Comparison of ENCODE assay signal across 2 cellular contexts in the genomic region with DNA sequence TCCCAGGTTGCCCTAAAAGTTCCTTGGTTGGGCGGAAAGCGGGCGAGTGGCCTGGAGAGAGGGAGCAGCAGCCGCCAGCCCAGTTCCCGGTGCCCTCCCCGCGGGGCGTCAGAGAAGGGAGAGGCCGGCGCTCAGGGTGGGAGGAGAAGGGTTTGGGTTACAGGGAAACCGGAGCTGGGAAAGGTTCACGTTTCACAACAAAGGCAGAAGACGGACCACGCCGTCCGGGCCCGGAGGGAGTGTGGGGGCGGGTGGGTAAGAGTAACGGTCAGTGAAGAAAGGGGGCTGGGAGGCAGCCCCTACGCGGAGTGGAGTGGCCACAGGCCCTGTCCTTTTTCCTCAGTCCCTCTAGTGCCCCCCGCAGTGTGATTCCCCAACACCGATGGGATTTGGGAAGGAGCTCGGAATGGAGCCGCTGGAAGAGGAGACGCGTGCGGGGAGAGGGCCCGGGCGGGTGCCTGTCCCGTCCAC.
TF ChIP-seq lines count a peak whose summit lies in the region.

No MANE protein-coding gene starts in this region.

TF ChIP-seq in A549, 52 proteins besides CTCF, POLR2A, EP300 and RAD21:
- TF ChIP-seq, protein P1, sequence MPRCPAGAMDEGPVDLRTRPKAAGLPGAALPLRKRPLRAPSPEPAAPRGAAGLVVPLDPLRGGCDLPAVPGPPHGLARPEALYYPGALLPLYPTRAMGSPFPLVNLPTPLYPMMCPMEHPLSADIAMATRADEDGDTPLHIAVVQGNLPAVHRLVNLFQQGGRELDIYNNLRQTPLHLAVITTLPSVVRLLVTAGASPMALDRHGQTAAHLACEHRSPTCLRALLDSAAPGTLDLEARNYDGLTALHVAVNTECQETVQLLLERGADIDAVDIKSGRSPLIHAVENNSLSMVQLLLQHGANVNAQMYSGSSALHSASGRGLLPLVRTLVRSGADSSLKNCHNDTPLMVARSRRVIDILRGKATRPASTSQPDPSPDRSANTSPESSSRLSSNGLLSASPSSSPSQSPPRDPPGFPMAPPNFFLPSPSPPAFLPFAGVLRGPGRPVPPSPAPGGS (IDR thresholded peaks at IDR 0.05) = 0 out of 3 replicates have a peak, but pooled peaks have one; percentile 23
- TF ChIP-seq NR3C1 (IDR thresholded peaks at IDR 0.05) (no peak), HOXA7 (CRISPR knock-in tag; IDR thresholded peaks at IDR 0.05) (no peak), MAZ (IDR thresholded peaks at IDR 0.05; ENCODE audit: borderline replicate concordance, low read depth, low read length) (0 out of 2 replicates have a peak, but pooled peaks have one; percentile 15)
TF ChIP-seq in A549: peak in this region for 2.

TF ChIP-seq in SK-N-SH treated with all-trans-retinoic acid at 6 μM for 48 hours, 23 proteins besides CTCF, POLR2A, EP300 and RAD21:
- TF ChIP-seq ZFP3 (CRISPR knock-in tag; IDR thresholded peaks at IDR 0.05) (no peak), OSR1 (CRISPR knock-in tag; IDR thresholded peaks at IDR 0.05) (no peak), ESRRG (CRISPR knock-in tag; IDR thresholded peaks at IDR 0.05) (no peak), SNAI2 (CRISPR knock-in tag; IDR thresholded peaks at IDR 0.05) (no peak), BACH2 (CRISPR knock-in tag; IDR thresholded peaks at IDR 0.05; ENCODE audit: borderline replicate concordance) (no peak), ZNF565 (CRISPR knock-in tag; conservative IDR thresholded peaks at IDR 0.05; ENCODE audit: low read depth) (no peak), ARNTL (CRISPR knock-in tag; IDR thresholded peaks at IDR 0.05; ENCODE audit: borderline replicate concordance, low read depth) (no peak), PPARA (CRISPR knock-in tag; IDR thresholded peaks at IDR 0.05; ENCODE audit: borderline replicate concordance) (no peak), ISL1 (CRISPR knock-in tag; IDR thresholded peaks at IDR 0.05) (no peak), CSRNP3 (CRISPR knock-in tag; IDR thresholded peaks at IDR 0.05) (no peak), RARB (CRISPR knock-in tag; IDR thresholded peaks at IDR 0.05) (no peak), GLIS3 (CRISPR knock-in tag; IDR thresholded peaks at IDR 0.05) (no peak), ZNF8 (CRISPR knock-in tag; IDR thresholded peaks at IDR 0.05) (no peak), CSDC2 (CRISPR knock-in tag; IDR thresholded peaks at IDR 0.05) (no peak), CREB5 (CRISPR knock-in tag; IDR thresholded peaks at IDR 0.05; ENCODE audit: low read depth) (no peak)
- TF ChIP-seq, protein P2, sequence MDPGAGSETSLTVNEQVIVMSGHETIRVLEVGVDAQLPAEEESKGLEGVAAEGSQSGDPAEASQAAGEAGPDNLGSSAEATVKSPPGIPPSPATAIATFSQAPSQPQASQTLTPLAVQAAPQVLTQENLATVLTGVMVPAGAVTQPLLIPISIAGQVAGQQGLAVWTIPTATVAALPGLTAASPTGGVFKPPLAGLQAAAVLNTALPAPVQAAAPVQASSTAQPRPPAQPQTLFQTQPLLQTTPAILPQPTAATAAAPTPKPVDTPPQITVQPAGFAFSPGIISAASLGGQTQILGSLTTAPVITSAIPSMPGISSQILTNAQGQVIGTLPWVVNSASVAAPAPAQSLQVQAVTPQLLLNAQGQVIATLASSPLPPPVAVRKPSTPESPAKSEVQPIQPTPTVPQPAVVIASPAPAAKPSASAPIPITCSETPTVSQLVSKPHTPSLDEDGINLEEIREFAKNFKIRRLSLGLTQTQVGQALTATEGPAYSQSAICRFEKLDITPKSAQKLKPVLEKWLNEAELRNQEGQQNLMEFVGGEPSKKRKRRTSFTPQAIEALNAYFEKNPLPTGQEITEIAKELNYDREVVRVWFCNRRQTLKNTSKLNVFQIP (CRISPR knock-in tag; IDR thresholded peaks at IDR 0.05; ENCODE audit: borderline replicate concordance, low read depth) = no peak
- TF ChIP-seq, protein P3, sequence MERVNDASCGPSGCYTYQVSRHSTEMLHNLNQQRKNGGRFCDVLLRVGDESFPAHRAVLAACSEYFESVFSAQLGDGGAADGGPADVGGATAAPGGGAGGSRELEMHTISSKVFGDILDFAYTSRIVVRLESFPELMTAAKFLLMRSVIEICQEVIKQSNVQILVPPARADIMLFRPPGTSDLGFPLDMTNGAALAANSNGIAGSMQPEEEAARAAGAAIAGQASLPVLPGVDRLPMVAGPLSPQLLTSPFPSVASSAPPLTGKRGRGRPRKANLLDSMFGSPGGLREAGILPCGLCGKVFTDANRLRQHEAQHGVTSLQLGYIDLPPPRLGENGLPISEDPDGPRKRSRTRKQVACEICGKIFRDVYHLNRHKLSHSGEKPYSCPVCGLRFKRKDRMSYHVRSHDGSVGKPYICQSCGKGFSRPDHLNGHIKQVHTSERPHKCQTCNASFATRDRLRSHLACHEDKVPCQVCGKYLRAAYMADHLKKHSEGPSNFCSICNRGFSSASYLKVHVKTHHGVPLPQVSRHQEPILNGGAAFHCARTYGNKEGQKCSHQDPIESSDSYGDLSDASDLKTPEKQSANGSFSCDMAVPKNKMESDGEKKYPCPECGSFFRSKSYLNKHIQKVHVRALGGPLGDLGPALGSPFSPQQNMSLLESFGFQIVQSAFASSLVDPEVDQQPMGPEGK (CRISPR knock-in tag; IDR thresholded peaks at IDR 0.05; ENCODE audit: borderline replicate concordance) = no peak
